8 cellular contexts compared by ENCODE assay signal in the genomic region with DNA sequence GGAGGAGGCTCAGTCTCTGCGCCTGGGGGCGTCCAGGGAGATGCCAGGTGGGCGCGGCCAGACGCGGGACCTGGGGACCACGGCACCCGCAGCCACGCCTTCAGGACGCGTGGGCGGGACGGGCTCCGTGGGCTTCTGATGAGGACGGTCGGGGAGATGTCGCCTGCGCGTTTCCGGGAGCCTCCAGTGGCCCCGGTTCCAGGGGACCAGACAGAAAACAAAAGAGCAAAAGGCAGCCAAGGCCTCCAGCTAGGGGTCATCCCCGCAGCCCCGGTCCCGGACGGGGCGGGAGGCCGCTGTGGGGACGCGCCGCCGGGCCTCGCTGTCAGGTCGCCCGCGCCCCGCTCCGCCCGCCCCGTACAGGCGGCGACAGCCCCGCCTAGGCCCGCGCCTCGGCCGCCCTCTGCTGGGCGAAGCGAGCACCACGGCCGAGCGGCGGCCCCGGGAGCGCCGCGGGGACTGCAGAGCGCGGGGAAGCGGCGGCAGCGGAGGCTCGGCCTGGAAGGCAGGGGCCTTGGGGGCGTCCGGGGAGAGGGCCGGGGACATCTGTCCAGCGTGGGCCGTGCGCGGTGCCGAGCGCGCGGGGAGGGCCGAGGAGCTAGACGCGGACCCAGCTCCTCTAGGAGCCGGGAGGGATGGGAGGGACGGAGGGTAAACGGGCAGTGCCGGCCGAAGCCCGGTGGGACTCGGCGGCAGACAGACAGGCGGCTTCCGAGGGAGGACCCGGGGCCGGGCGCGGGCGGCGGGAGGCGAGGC. TPM values are rescaled to one million over a fixed set of nuclear protein-coding genes. Genes with fewer than 3 reads are reported as not detected.
DNase-seq lines count a peak whose midpoint lies in the region; TF ChIP-seq lines count a peak whose summit lies in the region.

No MANE protein-coding gene starts in this region.

- H3K36me3 Mint-ChIP-seq in glutamatergic neuron (ENCODE audit: unreplicated experiment): no peaks in the 10 kb centered on the region
- H3K36me3 Mint-ChIP-seq in osteocyte (ENCODE audit: unreplicated experiment): no peaks in the 10 kb centered on the region

- H3K36me3 ChIP-seq in SK-N-MC (ENCODE audit: insufficient read depth, low read length) (no peaks in the 10 kb centered on the region), thymus (ENCODE audit: control insufficient read depth, insufficient read depth) (no peaks in the 10 kb centered on the region)

- H3K4me3 Mint-ChIP-seq in glutamatergic neuron (ENCODE audit: unreplicated experiment) (peak overlapping the region; percentile 82), osteocyte (ENCODE audit: unreplicated experiment) (peak overlapping the region; percentile 75)

- no peaks in the 10 kb centered on the region for H3K27me3 ChIP-seq in thymus (ENCODE audit: control insufficient read depth, insufficient read depth)

- H3K9me3 Mint-ChIP-seq in glutamatergic neuron (ENCODE audit: unreplicated experiment) (peaks cover 5% of the 10 kb centered on the region), osteocyte (ENCODE audit: unreplicated experiment) (no peaks in the 10 kb centered on the region)

- peak overlapping the region; percentile 68 for H3K9ac ChIP-seq in SK-N-MC (ENCODE audit: insufficient read length)

- H3K9me3 ChIP-seq in SK-N-MC (ENCODE audit: low read depth, low read length) (no peaks in the 10 kb centered on the region), thymus (ENCODE audit: control insufficient read depth) (no peaks in the 10 kb centered on the region)

- H3K27ac ChIP-seq in SK-N-MC (0 out of 2 replicates have a peak overlapping the region, but pooled peaks have one; percentile 81), thymus (ENCODE audit: low read depth) (peak overlapping the region; percentile 88)

- peak overlapping the region; percentile 85 for H3K4me3 ChIP-seq in SK-N-MC
- peak overlapping the region; percentile 79 for H3K4me3 ChIP-seq in thymus (ENCODE audit: low read length)

- H3K4me1 Mint-ChIP-seq in glutamatergic neuron (ENCODE audit: low read depth, unreplicated experiment): no peaks in the 10 kb centered on the region
- H3K4me1 Mint-ChIP-seq in osteocyte (ENCODE audit: unreplicated experiment): peaks cover 7% of the 10 kb centered on the region

- WGBS in thymus: under 1% methylated on average over 93 of the region's 93 CpGs

- H3K27me3 Mint-ChIP-seq in glutamatergic neuron (ENCODE audit: unreplicated experiment) (peaks cover 6% of the 10 kb centered on the region), osteocyte (ENCODE audit: unreplicated experiment) (peaks cover under 1% of the 10 kb centered on the region)

- TF ChIP-seq CTCF in glutamatergic neuron (IDR thresholded peaks at IDR 0.05; ENCODE audit: partially characterized antibody, unreplicated experiment) (peak; percentile 80), osteocyte (IDR thresholded peaks at IDR 0.05) (peak; percentile 92)

- H3K4me1 ChIP-seq in thymus (ENCODE audit: control insufficient read depth, insufficient read depth, low read length): no peaks in the 10 kb centered on the region

- H3K27ac Mint-ChIP-seq in glutamatergic neuron (ENCODE audit: unreplicated experiment): no peak overlapping the region
- H3K27ac Mint-ChIP-seq in osteocyte (ENCODE audit: unreplicated experiment): no peak overlapping the region

- peak; percentile 69 for DNase-seq in GDM1 (lab: John Stamatoyannopoulos, UW)
- peak; percentile 58 for DNase-seq in H4 (ENCODE audit: low spot score)
- peak; percentile 55 for DNase-seq in LHCN-M2 (ENCODE audit: low read depth)
- no peak for DNase-seq in SK-N-MC (ENCODE audit: low read depth, low spot score)
- DNase-seq in activated naive CD4-positive, alpha-beta T cell treated with anti-CD3 and anti-CD28 coated beads, Interleukin-2, amount 50 U/mL, for 16 hours: peak; percentile 83
- peak; percentile 86 for DNase-seq in glutamatergic neuron
- DNase-seq in osteocyte (ENCODE audit: extremely low spot score, unreplicated experiment): peak; percentile 93

RNA-seq across cellular contexts. Expression of gene TMEM242, which starts 48.7 kb away (rescaled TPM):
- total RNA-seq in H4 (2014; rRNA removed; shearing (Covaris generic)): 5.3 and 9.4 TPM in 2 replicates
- total RNA-seq in LHCN-M2 (2014; rRNA removed) (4.7 and 5.5 TPM in 2 replicates), glutamatergic neuron (ENCODE audit: unreplicated experiment) (19.7 TPM), osteocyte (12.3 and 12.7 TPM in 2 replicates)
- 4.4 TPM for polyA plus RNA-seq in LHCN-M2 (2012)
- 9.6 TPM for polyA plus RNA-seq in thymus
